In genomic region chr1:64898107-64898861, GRCh38 we compare ENCODE assay signal across 8 cellular contexts.
DNase-seq lines count a peak whose midpoint lies in the region; ATAC-seq and TF ChIP-seq lines count a peak whose summit lies in the region.

No MANE protein-coding gene starts in this region.

- TF ChIP-seq CTCF in AG09319 (IDR thresholded peaks at IDR 0.05; ENCODE audit: low read depth, low read length) (no peak), heart left ventricle (IDR thresholded peaks at IDR 0.05) (no peak)

- H3K27ac Mint-ChIP-seq in activated naive CD4-positive, alpha-beta T cell treated with anti-CD3 and anti-CD28 coated beads for 36 hours, result no peak overlapping the region

- CTCF ChIA-PET in activated naive CD4-positive, alpha-beta T cell treated with anti-CD3 and anti-CD28 coated beads for 36 hours (lab: Charles Lee), result interaction anchor here (1.5 to 1.7 kb wide), 2 partner anchors 10 to 24 kb away, joined by 4 to 5 read pairs; no protein-coding TSS in a partner anchor

- H3K4me3 ChIP-seq in heart left ventricle, result no peak overlapping the region

- peak; percentile 78 for ATAC-seq in GM18511 (IDR thresholded peaks at IDR 0.05; ENCODE audit: unreplicated experiment)
- ATAC-seq in HG02938 (IDR thresholded peaks at IDR 0.05; ENCODE audit: unreplicated experiment), result peak; percentile 68
- peak; percentile 95 to 98 (median 98) for ATAC-seq in heart left ventricle

- TF ChIP-seq POLR2A in heart left ventricle (IDR thresholded peaks at IDR 0.05), result no peak

- no peaks in the 10 kb centered on the region for H3K9me3 ChIP-seq in heart left ventricle

- DNase-seq in AG09319 (ENCODE audit: extremely low read depth, low read depth), result peak; percentile 41
- peak; percentile 49 for DNase-seq in NCI-H2196 (lab: John Stamatoyannopoulos, UW; ENCODE audit: unreplicated experiment)
- DNase-seq in activated naive CD4-positive, alpha-beta T cell treated with anti-CD3 and anti-CD28 coated beads for 36 hours, result peak; percentile 68
- DNase-seq in heart left ventricle, result peak; percentile 81 to 93 (median 87)
- peak; percentile 100 for DNase-seq in renal cortical epithelial cell (ENCODE audit: low read depth)
- no peak for DNase-seq in NCI-H82 treated with DMSO at 0.1 percent for 48 hours (lab: John Stamatoyannopoulos, UW; ENCODE audit: unreplicated experiment)

- no peak overlapping the region for H3K4me3 Mint-ChIP-seq in activated naive CD4-positive, alpha-beta T cell treated with anti-CD3 and anti-CD28 coated beads for 36 hours

- 0 to 14% (median 2%) methylated on average over 4 of the region's 4 CpGs for WGBS in heart left ventricle, 4 donors

- H3K27me3 ChIP-seq in heart left ventricle, result no peaks in the 10 kb centered on the region

- H3K27ac ChIP-seq in heart left ventricle, result peak overlapping the region; percentile 67 to 87 (median 81)

- no peaks in the 10 kb centered on the region for H3K27me3 Mint-ChIP-seq in activated naive CD4-positive, alpha-beta T cell treated with anti-CD3 and anti-CD28 coated beads for 36 hours (ENCODE audit: low read depth)

- H3K36me3 ChIP-seq in heart left ventricle, result no peaks in the 10 kb centered on the region

- peaks cover 92% of the 10 kb centered on the region for H3K4me1 Mint-ChIP-seq in activated naive CD4-positive, alpha-beta T cell treated with anti-CD3 and anti-CD28 coated beads for 36 hours (ENCODE audit: low read depth)

- H3K36me3 Mint-ChIP-seq in activated naive CD4-positive, alpha-beta T cell treated with anti-CD3 and anti-CD28 coated beads for 36 hours (ENCODE audit: low read depth), result no peaks in the 10 kb centered on the region

- H3K9me3 Mint-ChIP-seq in activated naive CD4-positive, alpha-beta T cell treated with anti-CD3 and anti-CD28 coated beads for 36 hours, result no peaks in the 10 kb centered on the region

- H3K4me1 ChIP-seq in heart left ventricle, result peaks cover 5 to 87% (median 37%) of the 10 kb centered on the region in 12 donors

- intact Hi-C loops in activated naive CD4-positive, alpha-beta T cell treated with anti-CD3 and anti-CD28 coated beads for 36 hours (cut with micrococcal nuclease), result loop anchor here (1.0 to 5.0 kb wide), 5 partner anchors 8 to 104 kb away; no protein-coding TSS in a partner anchor
- intact Hi-C loops in heart left ventricle (cut with DNase I), result loop anchor here in 5 of 10 donors (5.0 to 10.0 kb wide), 4 partner anchors 59 to 69 kb away; partner anchors contain the start of gene JAK1 (in 3 of the 5)
